Comparison of ENCODE assay signal across 14 cellular contexts in genomic region chr13:87666826-87667225, GRCh38.
"Had no signal": no experiment of that assay in that cellular context is flagged by ENCODE, and none has a peak within 500 bp of the region (broad histone marks: within the 10 kb centered on the region; RNA-seq: fewer than 3 reads in every experiment).

No MANE protein-coding gene starts in this region.

- H3K4me2 ChIP-seq: neural progenitor cell had no signal

- H3K4me3 ChIP-seq: neural progenitor cell, pancreas, testis had no signal

- H3K27me3 ChIP-seq: testis had no signal

- DNase-seq: activated CD4-positive, alpha-beta memory T cell treated with anti-CD3 and anti-CD28 coated beads for 36 hours; activated CD4-positive, CD25-positive, alpha-beta regulatory T cell treated with anti-CD3 and anti-CD28 coated beads, Interleukin-2, amount 50 U/mL, for 72 hours; activated gamma-delta T cell treated with Interleukin-2 at 50 U/mL for 16 hours; activated naive CD8-positive, alpha-beta T cell treated with anti-CD3 and anti-CD28 coated beads for 36 hours; activated T-cell treated with anti-CD3 and anti-CD28 coated beads, Interleukin-2, amount 50 U/mL, for 48 hours; endodermal cell; erythroblast; hypothalamus; kidney glomerular epithelial cell; pancreas; stimulated activated CD4-positive, alpha-beta T cell treated with anti-CD3 and anti-CD28 coated beads, Interleukin-4, amount 100 ng/mL, for 24 hours; stimulated activated naive CD8-positive, alpha-beta T cell treated with anti-CD3 and anti-CD28 coated beads, Interleukin-15, amount 100 ng/mL, for 72 hours; testis had no signal

- ATAC-seq: pancreas; stimulated activated naive CD8-positive, alpha-beta T cell treated with anti-CD3 and anti-CD28 coated beads, Interleukin-15, amount 100 ng/mL, for 72 hours had no signal

- H3K27ac ChIP-seq: neural progenitor cell, pancreas, testis had no signal

- H3K9me3 ChIP-seq: pancreas, testis had no signal

- H2AFZ ChIP-seq: neural progenitor cell had no signal

- H3K4me1 ChIP-seq: neural progenitor cell, testis had no signal

- H3K36me3 ChIP-seq: neural progenitor cell, pancreas had no signal

- H3K9ac ChIP-seq: neural progenitor cell had no signal
